ENCODE assay signal across 32 cellular contexts in the genomic region with DNA sequence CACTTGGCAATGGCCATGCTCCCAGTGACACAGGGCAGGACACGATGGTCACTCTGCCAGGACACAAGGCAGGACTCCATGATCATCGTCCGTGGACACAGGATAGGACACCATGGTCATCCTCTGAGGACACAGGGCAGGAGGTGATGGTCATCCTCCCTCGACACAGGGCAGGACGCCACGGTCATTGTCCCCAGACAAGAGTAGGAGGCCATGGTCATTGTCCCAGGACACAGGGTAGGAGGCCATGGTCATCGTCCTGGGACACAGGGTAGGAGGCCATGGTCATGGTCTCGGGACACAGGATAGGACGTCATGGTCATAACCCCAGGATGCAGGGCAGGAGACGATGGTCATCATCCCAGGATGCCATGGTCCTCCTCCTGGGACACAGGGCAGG.
"Had no signal": no experiment of that assay in that cellular context is flagged by ENCODE, and none has a peak within 500 bp of the region (broad histone marks: within the 10 kb centered on the region; RNA-seq: fewer than 3 reads in every experiment).

No MANE protein-coding gene starts in this region.

- DNase-seq: activated B cell treated with CpG ODN at 0.5 μM for 24 hours; activated CD4-positive, alpha-beta memory T cell treated with anti-CD3 and anti-CD28 coated beads for 36 hours; activated CD4-positive, alpha-beta T cell treated with anti-CD3 and anti-CD28 coated beads for 4 hours; activated CD4-positive, alpha-beta T cell treated with anti-CD3 and anti-CD28 coated beads, Interleukin-2, amount 50 U/mL, for 1 hour; activated CD4-positive, CD25-positive, alpha-beta regulatory T cell treated with anti-CD3 and anti-CD28 coated beads, Interleukin-2, amount 50 U/mL, for 72 hours; activated CD8-positive, alpha-beta memory T cell treated with anti-CD3 and anti-CD28 coated beads, Interleukin-2, amount 50 U/mL, for 4 hours; activated effector memory CD4-positive, alpha-beta T cell treated with anti-CD3 and anti-CD28 coated beads, Interleukin-2, amount 50 U/mL, for 16 hours; activated naive CD4-positive, alpha-beta T cell; activated naive CD4-positive, alpha-beta T cell treated with anti-CD3 and anti-CD28 coated beads, Interleukin-2, amount 50 U/mL, for 16 hours; activated naive CD8-positive, alpha-beta T cell treated with anti-CD3 and anti-CD28 coated beads for 36 hours; activated T-cell treated with anti-CD3 and anti-CD28 coated beads for 4 hours; activated T-cell treated with anti-CD3 and anti-CD28 coated beads, Interleukin-2, amount 50 U/mL, for 72 hours; amniotic stem cell; aorta; brain microvascular endothelial cell; NCI-H1417; NCI-H187; NCI-H2029 treated with DMSO at 0.1 percent for 48 hours; NCI-H2107; NCI-H2171; NCI-H510A; NCI-H526 treated with DMSO at 0.1 percent for 48 hours; NCI-H774; PC-9; Right ventricle myocardium superior; SW 1271; T-helper 1 cell; T-helper 2 cell; T-helper 9 cell had no signal

- H3K4me2 ChIP-seq: PC-9 had no signal

- ATAC-seq: activated T-cell treated with anti-CD3 and anti-CD28 coated beads, Interleukin-2, amount 50 U/mL, for 72 hours; activated T-helper 17 cell treated with anti-CD3 and anti-CD28 coated beads, Interleukin-2, amount 50 U/mL, for 72 hours had no signal

- H3K36me3 ChIP-seq: brain microvascular endothelial cell, cardiac muscle cell had no signal

- H3K27ac ChIP-seq: brain microvascular endothelial cell, cardiac muscle cell, PC-9, VCaP had no signal

- H3K27me3 ChIP-seq: brain microvascular endothelial cell, cardiac muscle cell had no signal

- H3K4me3 ChIP-seq: cardiac muscle cell, PC-9 had no signal

- H2AFZ ChIP-seq: PC-9 had no signal
